ENCODE assay signal across 2 cellular contexts in genomic region chr6:141418076-141418475, GRCh38.
TF ChIP-seq lines count a peak whose summit lies in the region.

No MANE protein-coding gene starts in this region.

TF ChIP-seq in HepG2, 621 proteins besides CTCF, POLR2A, EP300 and RAD21:
- TF ChIP-seq ESRRA (CRISPR knock-in tag; IDR thresholded peaks at IDR 0.05; ENCODE audit: low read depth) (no peak), RAD51 (IDR thresholded peaks at IDR 0.05; ENCODE audit: borderline replicate concordance) (peak; percentile 72; the same call in 1 of the 2 replicates), ZNF510 (CRISPR knock-in tag; IDR thresholded peaks at IDR 0.05; ENCODE audit: low read depth) (no peak)
TF ChIP-seq in HepG2: peak in this region for 1.

TF ChIP-seq in K562, 482 proteins besides CTCF, POLR2A, EP300 and RAD21:
- TF ChIP-seq C11orf30 (IDR thresholded peaks at IDR 0.05; ENCODE audit: low read depth) (no peak), BRF1 (IDR thresholded peaks at IDR 0.05; ENCODE audit: borderline replicate concordance, extremely low read depth, insufficient read length) (no peak), HSF4 (CRISPR knock-in tag; IDR thresholded peaks at IDR 0.05; ENCODE audit: borderline replicate concordance) (no peak), SAFB2 (IDR thresholded peaks at IDR 0.05; ENCODE audit: borderline replicate concordance, low read depth, low read length, severe bottlenecking) (no peak), YY1 (IDR thresholded peaks at IDR 0.05; ENCODE audit: borderline replicate concordance in 1 of 3, control insufficient read depth in 1 of 3, extremely low read depth in 1 of 3, insufficient read depth in 3 of 3, insufficient read length in 1 of 3, insufficient replicate concordance in 2 of 3, low read depth in 1 of 3, low read length in 2 of 3) (no peak), TFE3 (CRISPR knock-in tag; IDR thresholded peaks at IDR 0.05) (peak; percentile 87), MLX (CRISPR knock-in tag; conservative IDR thresholded peaks at IDR 0.05) (no peak)
TF ChIP-seq in K562: peak in this region for 1.
